28 cellular contexts compared by ENCODE assay signal in the genomic region with DNA sequence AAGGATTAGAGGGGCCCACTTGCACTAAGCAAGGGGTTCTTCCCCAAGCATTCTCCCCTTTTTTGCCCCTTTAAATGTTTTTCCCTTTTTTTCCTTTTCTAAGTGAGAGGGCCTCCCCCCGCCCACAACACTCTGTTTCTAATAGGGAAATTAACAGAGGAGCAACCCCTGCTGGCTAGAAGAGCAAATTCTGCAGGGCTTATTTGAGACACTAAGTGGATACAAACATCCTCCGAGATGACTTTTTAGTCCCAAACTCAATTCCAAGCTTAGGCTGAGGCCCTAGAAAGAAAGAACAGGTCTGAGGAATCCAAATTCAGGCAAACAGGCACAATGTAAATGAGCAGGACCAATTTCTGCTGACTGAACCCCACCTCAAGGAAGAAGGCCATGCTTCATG.
"Had no signal": no experiment of that assay in that cellular context is flagged by ENCODE, and none has a peak within 500 bp of the region (broad histone marks: within the 10 kb centered on the region; RNA-seq: fewer than 3 reads in every experiment).

No MANE protein-coding gene starts in this region.

- H3K4me1 ChIP-seq: heart left ventricle, lower lobe of right lung, right atrium auricular region, suprapubic skin, tibial artery, upper lobe of right lung had no signal

- H3K27ac ChIP-seq: brain microvascular endothelial cell, coronary artery, dorsolateral prefrontal cortex, heart left ventricle, left lung, lower lobe of right lung, right atrium auricular region, suprapubic skin, tibial artery, upper lobe of right lung had no signal

- H3K4me1 Mint-ChIP-seq: activated CD4-positive, alpha-beta memory T cell treated with anti-CD3 and anti-CD28 coated beads, Interleukin-2, amount 10 ng/mL, durations not matched to agents 7 days and 5 days; activated CD4-positive, alpha-beta T cell treated with anti-CD3 and anti-CD28 coated beads, Interleukin-2, amount 10 ng/mL, durations not matched to agents 7 days and 5 days; activated T-helper 17 cell treated with anti-CD3 and anti-CD28 coated beads, Interleukin-2, amount 50 U/mL, for 72 hours; natural killer cell had no signal

- H3K27me3 Mint-ChIP-seq: activated CD4-positive, alpha-beta memory T cell treated with anti-CD3 and anti-CD28 coated beads, Interleukin-2, amount 10 ng/mL, durations not matched to agents 7 days and 5 days; activated T-helper 17 cell treated with anti-CD3 and anti-CD28 coated beads, Interleukin-2, amount 50 U/mL, for 72 hours had no signal

- H3K4me3 ChIP-seq: coronary artery, dorsolateral prefrontal cortex, heart left ventricle, left lung, lower lobe of right lung, right atrium auricular region, suprapubic skin, tibial artery, upper lobe of right lung had no signal

- H3K27me3 ChIP-seq: brain microvascular endothelial cell, dorsolateral prefrontal cortex, left lung, right atrium auricular region, suprapubic skin, tibial artery, upper lobe of right lung had no signal

- DNase-seq: activated CD4-positive, alpha-beta memory T cell treated with anti-CD3 and anti-CD28 coated beads, Interleukin-2, amount 10 ng/mL, durations not matched to agents 7 days and 5 days; activated CD4-positive, alpha-beta T cell treated with anti-CD3 and anti-CD28 coated beads for 1 hour; activated CD4-positive, alpha-beta T cell treated with anti-CD3 and anti-CD28 coated beads, Interleukin-2, amount 10 ng/mL, durations not matched to agents 7 days and 5 days; activated gamma-delta T cell treated with Interleukin-2 at 50 U/mL for 16 hours; activated naive CD4-positive, alpha-beta T cell treated with anti-CD3 and anti-CD28 coated beads, Interleukin-2, amount 50 U/mL, for 16 hours; activated T-cell treated with anti-CD3 and anti-CD28 coated beads, Interleukin-2, amount 50 U/mL, for 4 hours; amniotic stem cell; brain microvascular endothelial cell; dorsolateral prefrontal cortex; effector memory CD4-positive, alpha-beta T cell; erythroblast; foreskin fibroblast; heart left ventricle; hypothalamus; left lung; lower lobe of right lung; mesenchymal stem cell; natural killer cell; stimulated activated CD4-positive, alpha-beta T cell treated with anti-CD3 and anti-CD28 coated beads, Interleukin-15, amount 100 ng/mL, for 24 hours; stimulated activated CD4-positive, alpha-beta T cell treated with anti-CD3 and anti-CD28 coated beads, Interleukin-2, amount 100 ng/mL, for 24 hours; stimulated activated naive CD4-positive, alpha-beta T cell; tibial artery; upper lobe of right lung had no signal

- FAIRE-seq: astrocyte had no signal

- H3K4me3 Mint-ChIP-seq: activated CD4-positive, alpha-beta memory T cell treated with anti-CD3 and anti-CD28 coated beads, Interleukin-2, amount 10 ng/mL, durations not matched to agents 7 days and 5 days; activated CD4-positive, alpha-beta T cell treated with anti-CD3 and anti-CD28 coated beads, Interleukin-2, amount 10 ng/mL, durations not matched to agents 7 days and 5 days; activated T-cell treated with anti-CD3 and anti-CD28 coated beads, Interleukin-2, amount 50 U/mL, for 4 hours; activated T-helper 17 cell treated with anti-CD3 and anti-CD28 coated beads, Interleukin-2, amount 50 U/mL, for 72 hours; natural killer cell had no signal

- H3K36me3 Mint-ChIP-seq: natural killer cell had no signal

- H3K9me3 ChIP-seq: heart left ventricle, left lung, lower lobe of right lung, right atrium auricular region, suprapubic skin, tibial artery, upper lobe of right lung had no signal

- ATAC-seq: activated T-cell treated with anti-CD3 and anti-CD28 coated beads, Interleukin-2, amount 50 U/mL, for 4 hours; heart left ventricle; left lung; lower lobe of right lung; natural killer cell; upper lobe of right lung had no signal

- H3K27ac Mint-ChIP-seq: activated CD4-positive, alpha-beta memory T cell treated with anti-CD3 and anti-CD28 coated beads, Interleukin-2, amount 10 ng/mL, durations not matched to agents 7 days and 5 days; activated CD4-positive, alpha-beta T cell treated with anti-CD3 and anti-CD28 coated beads, Interleukin-2, amount 10 ng/mL, durations not matched to agents 7 days and 5 days; activated T-helper 17 cell treated with anti-CD3 and anti-CD28 coated beads, Interleukin-2, amount 50 U/mL, for 72 hours; natural killer cell had no signal

- H3K36me3 ChIP-seq: brain microvascular endothelial cell, heart left ventricle, left lung, lower lobe of right lung, right atrium auricular region, suprapubic skin, tibial artery, upper lobe of right lung had no signal

- H3K9me3 Mint-ChIP-seq: activated CD4-positive, alpha-beta memory T cell treated with anti-CD3 and anti-CD28 coated beads, Interleukin-2, amount 10 ng/mL, durations not matched to agents 7 days and 5 days; activated CD4-positive, alpha-beta T cell treated with anti-CD3 and anti-CD28 coated beads, Interleukin-2, amount 10 ng/mL, durations not matched to agents 7 days and 5 days; activated T-cell treated with anti-CD3 and anti-CD28 coated beads, Interleukin-2, amount 50 U/mL, for 4 hours; activated T-helper 17 cell treated with anti-CD3 and anti-CD28 coated beads, Interleukin-2, amount 50 U/mL, for 72 hours; natural killer cell had no signal
